In the genomic region with DNA sequence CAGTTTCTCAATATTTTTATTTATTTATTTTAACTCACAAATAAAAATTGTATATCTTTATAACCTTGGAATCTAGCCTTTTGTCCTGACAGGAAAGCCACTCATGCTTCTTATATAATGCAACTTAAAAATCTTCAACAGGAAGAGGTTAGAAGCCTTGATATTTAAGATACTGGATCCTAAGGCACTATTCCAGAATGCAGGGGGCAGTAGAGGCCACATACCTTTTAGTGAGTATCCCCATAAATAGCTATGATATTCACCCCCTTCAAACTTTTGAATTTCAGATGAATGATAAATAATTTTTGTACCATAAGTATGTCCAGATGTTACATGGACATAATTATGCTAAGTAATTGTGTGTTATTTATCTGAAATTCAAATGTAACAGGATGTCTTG, we compare ENCODE assay signal across 24 cellular contexts.
DNase-seq lines count a peak whose midpoint lies in the region; ATAC-seq and TF ChIP-seq lines count a peak whose summit lies in the region.
"Had no signal": no experiment of that assay in that cellular context is flagged by ENCODE, and none has a peak within 500 bp of the region (broad histone marks: within the 10 kb centered on the region; RNA-seq: fewer than 3 reads in every experiment).

No MANE protein-coding gene starts in this region.

- H3K9me3 ChIP-seq in breast epithelium = no peaks in the 10 kb centered on the region
- no peaks in the 10 kb centered on the region for H3K9me3 ChIP-seq in RWPE2 (ENCODE audit: severe bottlenecking)
- H3K9me3 ChIP-seq: pancreas, sigmoid colon had no signal

- no peaks in the 10 kb centered on the region for H3K4me1 Mint-ChIP-seq in MCF 10A (ENCODE audit: insufficient read depth, unreplicated experiment)
- H3K4me1 Mint-ChIP-seq: CD4-positive, CD25-positive, alpha-beta regulatory T cell had no signal

- H3K36me3 ChIP-seq in breast epithelium = no peaks in the 10 kb centered on the region
- H3K36me3 ChIP-seq in RWPE2 (ENCODE audit: low read depth) = no peaks in the 10 kb centered on the region
- H3K36me3 ChIP-seq: pancreas, sigmoid colon had no signal

- TF ChIP-seq CTCF in MCF 10A (IDR thresholded peaks at IDR 0.05; ENCODE audit: unreplicated experiment) (peak; percentile 18), breast epithelium (IDR thresholded peaks at IDR 0.05) (no peak), RWPE2 (IDR thresholded peaks at IDR 0.05; ENCODE audit: poor library complexity, severe bottlenecking) (peak; percentile 29), epithelial cell of proximal tubule (conservative IDR thresholded peaks at IDR 0.05; ENCODE audit: low read depth, low read length) (peak; percentile 43)

- H3K27ac ChIP-seq in breast epithelium (no peak overlapping the region), RWPE2 (ENCODE audit: poor library complexity, severe bottlenecking) (no peak overlapping the region)
- H3K27ac ChIP-seq: pancreas, sigmoid colon, VCaP had no signal

- H3K36me3 Mint-ChIP-seq in MCF 10A (ENCODE audit: insufficient read depth, unreplicated experiment) = no peaks in the 10 kb centered on the region
- H3K36me3 Mint-ChIP-seq: brain; CD4-positive, CD25-positive, alpha-beta regulatory T cell had no signal

- H3K27me3 ChIP-seq in breast epithelium (no peaks in the 10 kb centered on the region), RWPE2 (ENCODE audit: insufficient read depth, poor library complexity, severe bottlenecking) (no peaks in the 10 kb centered on the region)
- H3K27me3 ChIP-seq: pancreas, sigmoid colon had no signal

- no TSS peak for BruUV-seq in MCF 10A (replicated peaks; lab: Mats Ljungman, UMichigan)

- ATAC-seq in RWPE2 (ENCODE audit: low read depth) (no peak), HG03432 (IDR thresholded peaks at IDR 0.05; ENCODE audit: unreplicated experiment) (no peak)
- ATAC-seq: activated CD8-positive, alpha-beta T cell treated with anti-CD3 and anti-CD28 coated beads for 36 hours; activated naive CD4-positive, alpha-beta T cell treated with anti-CD3 and anti-CD28 coated beads, Interleukin-2, amount 50 U/mL, for 72 hours; esophagus mucosa; pancreas; stimulated activated naive CD8-positive, alpha-beta T cell treated with anti-CD3 and anti-CD28 coated beads, Interleukin-15, Interleukin-2, amounts not matched to agents 100 U/mL and 50 U/mL, for 24 hours had no signal

- CTCF ChIA-PET in MCF 10A (lab: Yijun Ruan, JAX) = interaction anchor here (0.7 kb wide), 1 partner anchor 113 kb away, joined by 3 read pairs; no protein-coding TSS in a partner anchor

- H3K27me3 Mint-ChIP-seq in MCF 10A (ENCODE audit: insufficient read depth, unreplicated experiment) = no peaks in the 10 kb centered on the region
- H3K27me3 Mint-ChIP-seq: activated CD8-positive, alpha-beta T cell treated with anti-CD3 and anti-CD28 coated beads for 36 hours; CD4-positive, CD25-positive, alpha-beta regulatory T cell had no signal

- H3K4me3 ChIP-seq in breast epithelium (no peak overlapping the region), RWPE2 (ENCODE audit: severe bottlenecking) (no peak overlapping the region), epithelial cell of proximal tubule (ENCODE audit: low read depth, low read length) (no peak overlapping the region)
- H3K4me3 ChIP-seq: pancreas, sigmoid colon had no signal

- no peaks in the 10 kb centered on the region for H3K4me1 ChIP-seq in breast epithelium
- peaks cover 3% of the 10 kb centered on the region for H3K4me1 ChIP-seq in RWPE2 (ENCODE audit: insufficient read depth, poor library complexity, severe bottlenecking)
- H3K4me1 ChIP-seq: pancreas, sigmoid colon had no signal

- TF ChIP-seq POLR2A in breast epithelium (IDR thresholded peaks at IDR 0.05) = no peak

- no peaks in the 10 kb centered on the region for H3K9me3 Mint-ChIP-seq in MCF 10A (ENCODE audit: unreplicated experiment)
- H3K9me3 Mint-ChIP-seq: activated CD8-positive, alpha-beta T cell treated with anti-CD3 and anti-CD28 coated beads for 36 hours; HFFc6 had no signal

- POLR2A ChIA-PET in MCF 10A (lab: Yijun Ruan, JAX) = no interaction called here

- in situ Hi-C loops in G401 (cut with HindIII; ENCODE audit: low sequenced_read_pairs) = no loop called here

- no peak overlapping the region for H3K27ac Mint-ChIP-seq in MCF 10A (ENCODE audit: low read depth, unreplicated experiment)
- H3K27ac Mint-ChIP-seq: activated CD8-positive, alpha-beta T cell treated with anti-CD3 and anti-CD28 coated beads for 36 hours; activated naive CD4-positive, alpha-beta T cell treated with anti-CD3 and anti-CD28 coated beads, Interleukin-2, amount 50 U/mL, for 72 hours; brain; CD4-positive, CD25-positive, alpha-beta regulatory T cell; HFFc6 had no signal

- intact Hi-C loops in MCF 10A (cut with micrococcal nuclease) (no loop called here), breast epithelium (cut with DNase I; ENCODE audit: low total_unique reads) (no loop called here)

- peak; percentile 5 for DNase-seq in MCF 10A (ENCODE audit: unreplicated experiment)
- DNase-seq in breast epithelium (ENCODE audit: low spot score in 2 of 2) = no peak
- DNase-seq in RWPE2 (ENCODE audit: low spot score) = no peak
- no peak for DNase-seq in epithelial cell of proximal tubule (ENCODE audit: low read depth)
- no peak for DNase-seq in mesenteric fat pad (ENCODE audit: low spot score)
- DNase-seq in cerebellar cortex (ENCODE audit: low spot score) = no peak
- no peak for DNase-seq in G401 (ENCODE audit: low spot score)
- DNase-seq: activated CD8-positive, alpha-beta T cell treated with anti-CD3 and anti-CD28 coated beads for 36 hours; activated T-cell treated with anti-CD3 and anti-CD28 coated beads, Interleukin-2, amount 50 U/mL, for 48 hours; CD4-positive, CD25-positive, alpha-beta regulatory T cell; dermis blood vessel endothelial cell; DND-41; HFFc6; NCI-H1417 treated with DMSO at 0.1 percent for 48 hours; pancreas; sigmoid colon; stimulated activated CD4-positive, alpha-beta T cell treated with anti-CD3 and anti-CD28 coated beads, Interleukin-1b, Interleukin-23, amount 100 ng/mL, for 48 hours; stimulated activated naive CD8-positive, alpha-beta T cell treated with anti-CD3 and anti-CD28 coated beads, Interleukin-15, Interleukin-2, amounts not matched to agents 100 U/mL and 50 U/mL, for 24 hours; trophoblast cell had no signal

- no peak overlapping the region for H3K4me3 Mint-ChIP-seq in MCF 10A (ENCODE audit: unreplicated experiment)
- H3K4me3 Mint-ChIP-seq: activated CD8-positive, alpha-beta T cell treated with anti-CD3 and anti-CD28 coated beads for 36 hours; brain; CD4-positive, CD25-positive, alpha-beta regulatory T cell; HFFc6 had no signal

Comparison
In these comparisons a context has a peak if more than half of its experiments do, and no peak if none do; other contexts are left out.
1. CTCF ChIP-seq: peak in MCF 10A (single experiment), RWPE2 (single experiment) and epithelial cell of proximal tubule (single experiment); none in breast epithelium (0 of 3).